In the genomic region with DNA sequence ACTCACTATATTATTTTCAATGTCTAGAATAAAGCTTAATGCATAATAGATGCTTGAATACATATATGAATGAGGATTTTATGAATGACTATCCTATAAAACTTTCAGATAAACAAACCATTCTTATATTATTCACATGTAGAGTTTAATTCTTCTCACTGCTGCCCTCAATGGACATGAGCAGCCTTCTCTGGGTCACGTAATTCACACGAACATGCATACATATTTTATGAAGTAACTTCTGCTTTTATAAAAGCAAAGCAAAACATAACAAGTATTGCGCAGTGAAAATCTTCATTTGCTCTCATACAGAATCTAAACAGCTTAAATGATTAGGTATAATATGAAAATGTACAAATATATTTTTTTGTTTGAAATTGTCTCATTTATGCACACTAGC, we compare ENCODE assay signal across 18 cellular contexts.
DNase-seq lines count a peak whose midpoint lies in the region; ATAC-seq and TF ChIP-seq lines count a peak whose summit lies in the region.
"Had no signal": no experiment of that assay in that cellular context is flagged by ENCODE, and none has a peak within 500 bp of the region (broad histone marks: within the 10 kb centered on the region; RNA-seq: fewer than 3 reads in every experiment).

No MANE protein-coding gene starts in this region.

- H3K4me3 ChIP-seq in coronary artery, result peak overlapping the region; percentile 51
- peak overlapping the region in 4 of 7 experiments; percentile 12 to 23 (median 17) for H3K4me3 ChIP-seq in skin epidermis
- H3K4me3 ChIP-seq: lung had no signal

- H3K27ac ChIP-seq in coronary artery, result peak overlapping the region in 1 of 2 donors; percentile 58
- H3K27ac ChIP-seq in skin epidermis, result peak overlapping the region in 12 of 21 experiments; percentile 35 to 82 (median 54)
- H3K27ac ChIP-seq: epithelial cell of prostate had no signal

- ATAC-seq in GM18511 (IDR thresholded peaks at IDR 0.05; ENCODE audit: unreplicated experiment), result peak; percentile 38

- no peak for TF ChIP-seq CTCF in coronary artery (IDR thresholded peaks at IDR 0.05)

- DNase-seq in MV-4-11 (lab: John Stamatoyannopoulos, UW) (peak; percentile 70), coronary artery (ENCODE audit: low spot score) (no peak), DMS79 treated with DMSO at 0.1 percent for 48 hours (lab: John Stamatoyannopoulos, UW) (no peak), AG08395 (ENCODE audit: low spot score) (no peak), midbrain (lab: John Stamatoyannopoulos, UW) (no peak)
- no peak for DNase-seq in stimulated activated CD4-positive, alpha-beta T cell treated with anti-CD3 and anti-CD28 coated beads, Interleukin-2, amount 100 ng/mL, for 48 hours
- DNase-seq: activated CD4-positive, alpha-beta T cell treated with anti-CD3 and anti-CD28 coated beads for 48 hours; activated naive CD4-positive, alpha-beta T cell treated with Interleukin-2 at 50 U/mL for 16 hours; BE2C; NCI-H1092 treated with DMSO at 0.1 percent for 48 hours; NCI-H2107; NCI-H774; nephron progenitor cell; T-helper 9 cell had no signal
